Comparison of ENCODE assay signal across 13 cellular contexts in genomic region chr1:12432897-12433296, GRCh38.
DNase-seq lines count a peak whose midpoint lies in the region; ATAC-seq, FAIRE-seq and TF ChIP-seq lines count a peak whose summit lies in the region.
"Had no signal": no experiment of that assay in that cellular context is flagged by ENCODE, and none has a peak within 500 bp of the region (broad histone marks: within the 10 kb centered on the region; RNA-seq: fewer than 3 reads in every experiment).

No MANE protein-coding gene starts in this region.

- H3K23ac ChIP-seq in mesenchymal stem cell (ENCODE audit: low read length in 2 of 2), result no peak overlapping the region

- H3K4me1 Mint-ChIP-seq in astrocyte (ENCODE audit: low read depth, unreplicated experiment), result peaks cover 36% of the 10 kb centered on the region

- no peak overlapping the region for H2BK5ac ChIP-seq in mesenchymal stem cell (ENCODE audit: low read depth, low read length, poor library complexity, severe bottlenecking)

- peaks cover 3% of the 10 kb centered on the region for H3K36me3 Mint-ChIP-seq in astrocyte (ENCODE audit: low read depth, unreplicated experiment)
- H3K36me3 Mint-ChIP-seq: neural progenitor cell had no signal

- no peak overlapping the region for H2BK12ac ChIP-seq in mesenchymal stem cell (ENCODE audit: low read length in 2 of 2)

- TF ChIP-seq CTCF in Loucy (conservative IDR thresholded peaks at IDR 0.05; ENCODE audit: low read length) (no peak), astrocyte (IDR thresholded peaks at IDR 0.05; ENCODE audit: insufficient read depth, low read depth, low read length) (no peak)

- no peaks in the 10 kb centered on the region for H3K9me3 Mint-ChIP-seq in astrocyte (ENCODE audit: unreplicated experiment)
- H3K9me3 Mint-ChIP-seq: GM23338, neural progenitor cell had no signal

- no peak overlapping the region for H3K27ac Mint-ChIP-seq in astrocyte (ENCODE audit: unreplicated experiment)
- H3K27ac Mint-ChIP-seq: GM23338, neural progenitor cell had no signal

- no peak overlapping the region for H2AK5ac ChIP-seq in mesenchymal stem cell (ENCODE audit: low read length, severe bottlenecking)

- H4K8ac ChIP-seq in mesenchymal stem cell (ENCODE audit: low read length), result no peak overlapping the region

- DNase-seq in astrocyte (ENCODE audit: low read depth) (no peak), mesenchymal stem cell (no peak)
- DNase-seq: activated CD8-positive, alpha-beta memory T cell treated with anti-CD3 and anti-CD28 coated beads, Interleukin-2, amount 50 U/mL, for 48 hours; NCI-H748 treated with DMSO at 0.1 percent for 48 hours; SHP77 treated with DMSO at 0.1 percent for 48 hours had no signal

- H3K9me3 ChIP-seq in Loucy (ENCODE audit: insufficient read depth, low read depth, low read length) (no peaks in the 10 kb centered on the region), astrocyte (ENCODE audit: insufficient read depth, low read depth, low read length) (no peaks in the 10 kb centered on the region), mesodermal cell (ENCODE audit: control insufficient read depth, low read length) (no peaks in the 10 kb centered on the region), mesenchymal stem cell (ENCODE audit: control insufficient read depth, low read length) (no peaks in the 10 kb centered on the region)
- H3K9me3 ChIP-seq: Caco-2 had no signal

- WGBS in mesodermal cell (ENCODE audit: insufficient coverage in 2 of 2), 2 experiments, result 93 to 100% methylated on average over 3 to 6 of the region's 6 CpGs
- 92% methylated on average over 6 of the region's 6 CpGs for WGBS in mesenchymal stem cell

- H2BK120ac ChIP-seq in mesenchymal stem cell (ENCODE audit: low read depth, low read length), result no peak overlapping the region

- H3K4ac ChIP-seq in mesenchymal stem cell (ENCODE audit: low read depth in 1 of 2, low read length in 2 of 2), result no peak overlapping the region

- H3K14ac ChIP-seq in mesenchymal stem cell (ENCODE audit: low read length in 2 of 2), result no peak overlapping the region

- no peak overlapping the region for H2AFZ ChIP-seq in Loucy (ENCODE audit: low read length)
- H2AFZ ChIP-seq in astrocyte (ENCODE audit: low read depth, low read length), result no peak overlapping the region
- H2AFZ ChIP-seq in mesenchymal stem cell (ENCODE audit: low read depth, low read length), result no peak overlapping the region
- H2AFZ ChIP-seq: GM23338, neural progenitor cell had no signal

- no peak for TF ChIP-seq POLR2A in GM18505 (IDR thresholded peaks at IDR 0.05; ENCODE audit: borderline replicate concordance, extremely low read depth, insufficient read depth, insufficient read length)

- no peaks in the 10 kb centered on the region for H3K27me3 Mint-ChIP-seq in astrocyte (ENCODE audit: low read depth, unreplicated experiment)

- H3K4me3 Mint-ChIP-seq in astrocyte (ENCODE audit: unreplicated experiment), result no peak overlapping the region
- H3K4me3 Mint-ChIP-seq: GM23338, neural progenitor cell had no signal

- H2BK15ac ChIP-seq in mesenchymal stem cell (ENCODE audit: low read depth, poor library complexity, severe bottlenecking), result no peak overlapping the region

- H3K9me2 ChIP-seq in Loucy (replicated peaks; ENCODE audit: low read depth, low read length), result no peaks in the 10 kb centered on the region

- H3K27me3 ChIP-seq in Loucy (ENCODE audit: insufficient read depth, low read length, poor library complexity, severe bottlenecking) (no peaks in the 10 kb centered on the region), astrocyte (ENCODE audit: insufficient read depth, low read length) (no peaks in the 10 kb centered on the region), mesenchymal stem cell (ENCODE audit: control insufficient read depth in 1 of 2, insufficient read depth in 1 of 2, low read length in 2 of 2) (no peaks in the 10 kb centered on the region)
- H3K27me3 ChIP-seq: neural progenitor cell had no signal

- H4K91ac ChIP-seq in mesenchymal stem cell (ENCODE audit: low read length), result no peak overlapping the region

- H3K18ac ChIP-seq in mesenchymal stem cell (ENCODE audit: low read depth in 1 of 2, low read length in 2 of 2), result no peak overlapping the region

- H3K9ac ChIP-seq in Loucy (ENCODE audit: low read depth, low read length, poor library complexity, severe bottlenecking) (peak overlapping the region; percentile 57), astrocyte (ENCODE audit: low read length) (peak overlapping the region; percentile 64), mesenchymal stem cell (ENCODE audit: low read length) (no peak overlapping the region)
- H3K9ac ChIP-seq: neural progenitor cell had no signal

- H3K4me2 ChIP-seq in Loucy (ENCODE audit: low read depth, low read length, poor library complexity, severe bottlenecking), result peak overlapping the region; percentile 89
- H3K4me2 ChIP-seq in astrocyte (ENCODE audit: low read length), result peak overlapping the region; percentile 66
- no peak overlapping the region for H3K4me2 ChIP-seq in mesenchymal stem cell (ENCODE audit: low read length, poor library complexity, severe bottlenecking)
- H3K4me2 ChIP-seq: GM23338, neural progenitor cell had no signal

- H3K4me1 ChIP-seq in Loucy (ENCODE audit: insufficient read depth, low read length, poor library complexity, severe bottlenecking) (peaks cover 56% of the 10 kb centered on the region), astrocyte (ENCODE audit: insufficient read depth, low read length) (peaks cover 50% of the 10 kb centered on the region), mesodermal cell (ENCODE audit: control insufficient read depth, insufficient read depth, low read length, poor library complexity, severe bottlenecking) (peaks cover 28% of the 10 kb centered on the region), mesenchymal stem cell (ENCODE audit: control insufficient read depth, insufficient read depth, low read depth, low read length) (peaks cover 16% of the 10 kb centered on the region)

- H3K4me3 ChIP-seq in Loucy (ENCODE audit: low read length, poor library complexity, severe bottlenecking) (no peak overlapping the region), astrocyte (ENCODE audit: insufficient read depth, low read depth, low read length) (no peak overlapping the region), mesodermal cell (ENCODE audit: extremely low read depth, insufficient read depth, low read length, poor library complexity, severe bottlenecking) (no peak overlapping the region), mesenchymal stem cell (ENCODE audit: insufficient read depth in 1 of 2, low read depth in 1 of 2, low read length in 2 of 2) (no peak overlapping the region)
- H3K4me3 ChIP-seq: GM23338, neural progenitor cell had no signal

- ATAC-seq in HG03139 (IDR thresholded peaks at IDR 0.05; ENCODE audit: unreplicated experiment) (no peak), GM18505 (IDR thresholded peaks at IDR 0.05; ENCODE audit: unreplicated experiment) (no peak)

- H4K20me1 ChIP-seq in Loucy (ENCODE audit: insufficient read depth, low read length, poor library complexity, severe bottlenecking), result no peaks in the 10 kb centered on the region
- H4K20me1 ChIP-seq in astrocyte (ENCODE audit: insufficient read depth, low read length), result no peaks in the 10 kb centered on the region

- peaks cover 3% of the 10 kb centered on the region for H3K79me1 ChIP-seq in mesenchymal stem cell (replicated peaks; ENCODE audit: low read length, poor library complexity, severe bottlenecking)

- no peaks in the 10 kb centered on the region for H3K36me3 ChIP-seq in Loucy (ENCODE audit: insufficient read depth, low read length)
- H3K36me3 ChIP-seq in astrocyte (ENCODE audit: insufficient read depth, low read length), result no peaks in the 10 kb centered on the region
- H3K36me3 ChIP-seq in mesodermal cell (ENCODE audit: control insufficient read depth, insufficient read depth, low read length), result peaks cover 6% of the 10 kb centered on the region
- H3K36me3 ChIP-seq in mesenchymal stem cell (ENCODE audit: control insufficient read depth in 1 of 2, insufficient read depth in 2 of 2, low read depth in 1 of 2, low read length in 2 of 2), result peaks cover 11 to 18% of the 10 kb centered on the region in 2 experiments
- H3K36me3 ChIP-seq: neural progenitor cell had no signal

- H3F3A ChIP-seq in Loucy (ENCODE audit: low read depth), result peaks cover 21% of the 10 kb centered on the region

- H3K27ac ChIP-seq in astrocyte (ENCODE audit: low read depth, low read length) (peak overlapping the region; percentile 55), mesodermal cell (ENCODE audit: low read depth, low read length, severe bottlenecking) (peak overlapping the region; percentile 68), temporal lobe (ENCODE audit: low read depth, low read length) (peak overlapping the region; percentile 91), mesenchymal stem cell (ENCODE audit: low read length, poor library complexity, severe bottlenecking) (no peak overlapping the region)
- H3K27ac ChIP-seq: neural progenitor cell had no signal

- H3K79me2 ChIP-seq in Loucy (ENCODE audit: insufficient read depth, low read length) (no peaks in the 10 kb centered on the region), astrocyte (ENCODE audit: insufficient read depth, low read length) (no peaks in the 10 kb centered on the region)

- no peak for FAIRE-seq in astrocyte (lab: Jason Lieb, UNC)
